In genomic region chr4:1579834-1580686, GRCh38 we compare ENCODE assay signal across 8 cellular contexts.
DNase-seq lines count a peak whose midpoint lies in the region; ATAC-seq lines count a peak whose summit lies in the region.

No MANE protein-coding gene starts in this region.

- H4K8ac ChIP-seq in mesendoderm (ENCODE audit: low read depth, low read length) = no peak overlapping the region

- H2AK5ac ChIP-seq in mesendoderm (ENCODE audit: low read length) = no peak overlapping the region

- no peaks in the 10 kb centered on the region for H4K20me1 ChIP-seq in GM23248 (ENCODE audit: insufficient read depth)

- H2AFZ ChIP-seq in GM23248 = peak overlapping the region; percentile 82

- H4K5ac ChIP-seq in mesendoderm (ENCODE audit: low read length) = no peak overlapping the region

- no peaks in the 10 kb centered on the region for H3K36me3 ChIP-seq in CD8-positive, alpha-beta memory T cell (ENCODE audit: insufficient read depth, low read length)
- H3K36me3 ChIP-seq in GM23248 (ENCODE audit: low read depth) = no peaks in the 10 kb centered on the region
- H3K36me3 ChIP-seq in mesendoderm (ENCODE audit: control insufficient read depth, insufficient read depth, low read length) = no peaks in the 10 kb centered on the region

- peaks cover 4 to 9% (median 5%) of the 10 kb centered on the region in 3 donors for H3K4me1 Mint-ChIP-seq in CD8-positive, alpha-beta memory T cell
- H3K4me1 Mint-ChIP-seq in activated CD4-positive, alpha-beta memory T cell treated with anti-CD3 and anti-CD28 coated beads, Interleukin-2, amount 10 ng/mL, durations not matched to agents 7 days and 5 days = peaks cover 7% of the 10 kb centered on the region

- H3K27me3 ChIP-seq in CD8-positive, alpha-beta memory T cell (ENCODE audit: insufficient read depth, low read length, poor library complexity, severe bottlenecking) = no peaks in the 10 kb centered on the region
- H3K27me3 ChIP-seq in GM23248 (replicated peaks; ENCODE audit: insufficient read depth) (no peaks in the 10 kb centered on the region), mesendoderm (ENCODE audit: insufficient read depth, low read length, poor library complexity) (no peaks in the 10 kb centered on the region)

- DNase-seq in CD8-positive, alpha-beta memory T cell = peak; percentile 87 to 94 (median 90)
- DNase-seq in GM23248 (peak; percentile 95), NCI-H2227 (lab: John Stamatoyannopoulos, UW; ENCODE audit: unreplicated experiment) (peak; percentile 81), mesendoderm (peak; percentile 94)
- peak; percentile 92 for DNase-seq in activated CD4-positive, alpha-beta memory T cell treated with anti-CD3 and anti-CD28 coated beads, Interleukin-2, amount 10 ng/mL, durations not matched to agents 7 days and 5 days
- DNase-seq in effector CD8-positive, alpha-beta T cell (lab: John Stamatoyannopoulos, UW) = peak; percentile 91
- DNase-seq in stimulated activated CD8-positive, alpha-beta memory T cell treated with anti-CD3 and anti-CD28 coated beads, Interleukin-15, amount 100 ng/mL, for 48 hours (ENCODE audit: low read depth in 2 of 2) = peak; percentile 81 to 85

- H3K27ac ChIP-seq in CD8-positive, alpha-beta memory T cell (ENCODE audit: low read depth, low read length) = peak overlapping the region; percentile 82
- H3K27ac ChIP-seq in GM23248 (peak overlapping the region; percentile 84), mesendoderm (ENCODE audit: low read depth, low read length) (no peak overlapping the region)

- no peaks in the 10 kb centered on the region for H3K79me2 ChIP-seq in GM23248 (ENCODE audit: insufficient read depth)
- no peaks in the 10 kb centered on the region for H3K79me2 ChIP-seq in mesendoderm (ENCODE audit: control insufficient read depth, insufficient read depth, low read length)

- no peaks in the 10 kb centered on the region for H3K9me2 ChIP-seq in GM23248 (ENCODE audit: insufficient read depth)

- no peak overlapping the region for H3K4ac ChIP-seq in mesendoderm (ENCODE audit: low read depth, low read length)

- in situ Hi-C loops in GM23248 (cut with MboI) = no loop called here

- POLR2A ChIA-PET in CD8-positive, alpha-beta memory T cell (lab: Charles Lee) = interaction anchor here (0.6 to 1.1 kb wide), 3 partner anchors 26 to 1242 kb away, joined by 3 to 6 read pairs (median 3); partner anchors contain the start of gene TMEM129
- POLR2A ChIA-PET in activated CD4-positive, alpha-beta memory T cell treated with anti-CD3 and anti-CD28 coated beads, Interleukin-2, amount 10 ng/mL, durations not matched to agents 7 days and 5 days (lab: Charles Lee) = interaction anchor here (0.7 to 1.4 kb wide), 6 partner anchors 9 to 292 kb away, joined by 3 to 9 read pairs (median 5); partner anchors contain the start of gene MAEA

- no peak overlapping the region for H2BK5ac ChIP-seq in mesendoderm (ENCODE audit: low read length)

- no peaks in the 10 kb centered on the region for H3K27me3 Mint-ChIP-seq in CD8-positive, alpha-beta memory T cell
- H3K27me3 Mint-ChIP-seq in activated CD4-positive, alpha-beta memory T cell treated with anti-CD3 and anti-CD28 coated beads, Interleukin-2, amount 10 ng/mL, durations not matched to agents 7 days and 5 days = no peaks in the 10 kb centered on the region

- H3K9me3 ChIP-seq in CD8-positive, alpha-beta memory T cell (ENCODE audit: low read length) = no peaks in the 10 kb centered on the region
- no peaks in the 10 kb centered on the region for H3K9me3 ChIP-seq in GM23248 (ENCODE audit: low read depth)

- no peak for ATAC-seq in HG02642 (IDR thresholded peaks at IDR 0.05; ENCODE audit: poor library complexity, unreplicated experiment)

- peak overlapping the region; percentile 78 for H3K4me3 ChIP-seq in CD8-positive, alpha-beta memory T cell (ENCODE audit: low read length)
- H3K4me3 ChIP-seq in GM23248 = peak overlapping the region; percentile 76
- H3K4me3 ChIP-seq in mesendoderm (ENCODE audit: low read length) = peak overlapping the region; percentile 43

- peak overlapping the region; percentile 90 for H3K56ac ChIP-seq in mesendoderm (ENCODE audit: low read length)

- peak overlapping the region; percentile 80 for H3K4me2 ChIP-seq in GM23248 (ENCODE audit: unreplicated experiment)
- H3K4me2 ChIP-seq in mesendoderm (ENCODE audit: low read length) = peak overlapping the region; percentile 70

- no peaks in the 10 kb centered on the region for H3K36me3 Mint-ChIP-seq in CD8-positive, alpha-beta memory T cell
- H3K36me3 Mint-ChIP-seq in activated CD4-positive, alpha-beta memory T cell treated with anti-CD3 and anti-CD28 coated beads, Interleukin-2, amount 10 ng/mL, durations not matched to agents 7 days and 5 days (ENCODE audit: low read depth) = no peaks in the 10 kb centered on the region

- WGBS in GM23248 (ENCODE audit: low coverage in 1 of 2, low lambda C conversion rate in 2 of 2, missing lambda C conversion rate in 2 of 2), 2 experiments = 0 to 1% methylated on average over 32 to 51 of the region's 52 CpGs
- WGBS in mesendoderm (ENCODE audit: extremely low coverage, insufficient coverage, low lambda C conversion rate) = no CpG with 5 or more reads among the region's 52 CpGs

- H3K23ac ChIP-seq in mesendoderm (ENCODE audit: low read length) = no peak overlapping the region

- H2BK120ac ChIP-seq in mesendoderm (ENCODE audit: low read depth, low read length) = no peak overlapping the region

- CTCF ChIA-PET in CD8-positive, alpha-beta memory T cell (lab: Charles Lee) = interaction anchor here (0.8 to 1.4 kb wide), 3 partner anchors 25 to 234 kb away, joined by 3 to 12 read pairs (median 3); no protein-coding TSS in a partner anchor
- CTCF ChIA-PET in activated CD4-positive, alpha-beta memory T cell treated with anti-CD3 and anti-CD28 coated beads, Interleukin-2, amount 10 ng/mL, durations not matched to agents 7 days and 5 days (lab: Charles Lee) = interaction anchor here (1.2 kb wide), 1 partner anchor 25 kb away, joined by 3 read pairs; no protein-coding TSS in a partner anchor

- no peaks in the 10 kb centered on the region for H3K9me3 Mint-ChIP-seq in CD8-positive, alpha-beta memory T cell
- H3K9me3 Mint-ChIP-seq in activated CD4-positive, alpha-beta memory T cell treated with anti-CD3 and anti-CD28 coated beads, Interleukin-2, amount 10 ng/mL, durations not matched to agents 7 days and 5 days = no peaks in the 10 kb centered on the region

- H3K4me1 ChIP-seq in CD8-positive, alpha-beta memory T cell (ENCODE audit: insufficient read depth, low read length) = peaks cover 5% of the 10 kb centered on the region
- peaks cover 5% of the 10 kb centered on the region; the same call in 1 of the 2 replicates for H3K4me1 ChIP-seq in GM23248 (ENCODE audit: insufficient read depth)
- peaks cover 3% of the 10 kb centered on the region for H3K4me1 ChIP-seq in mesendoderm (ENCODE audit: control insufficient read depth, low read depth, low read length)

- H3K27ac Mint-ChIP-seq in CD8-positive, alpha-beta memory T cell = peak overlapping the region in 6 of 8 donors; percentile 37 to 78 (median 62)
- H3K27ac Mint-ChIP-seq in activated CD4-positive, alpha-beta memory T cell treated with anti-CD3 and anti-CD28 coated beads, Interleukin-2, amount 10 ng/mL, durations not matched to agents 7 days and 5 days = peak overlapping the region; percentile 80

- H3K4me3 Mint-ChIP-seq in CD8-positive, alpha-beta memory T cell = peak overlapping the region; percentile 76 to 90 (median 78)
- peak overlapping the region; percentile 70 for H3K4me3 Mint-ChIP-seq in activated CD4-positive, alpha-beta memory T cell treated with anti-CD3 and anti-CD28 coated beads, Interleukin-2, amount 10 ng/mL, durations not matched to agents 7 days and 5 days

- H3K18ac ChIP-seq in mesendoderm (ENCODE audit: low read length) = no peak overlapping the region

- H2BK15ac ChIP-seq in mesendoderm (replicated peaks; ENCODE audit: low read depth) = no peak overlapping the region

- peak overlapping the region; percentile 84 for H3K9ac ChIP-seq in GM23248
- H3K9ac ChIP-seq in mesendoderm (ENCODE audit: low read length) = peak overlapping the region; percentile 67

- H3K79me1 ChIP-seq in mesendoderm (ENCODE audit: low read length) = no peaks in the 10 kb centered on the region

- 0 out of 2 replicates have a peak, but pooled peaks cover 10% of the 10 kb centered on the region for H3F3A ChIP-seq in GM23248 (ENCODE audit: insufficient read depth)
